ENCODE assay signal across 24 cellular contexts in the genomic region with DNA sequence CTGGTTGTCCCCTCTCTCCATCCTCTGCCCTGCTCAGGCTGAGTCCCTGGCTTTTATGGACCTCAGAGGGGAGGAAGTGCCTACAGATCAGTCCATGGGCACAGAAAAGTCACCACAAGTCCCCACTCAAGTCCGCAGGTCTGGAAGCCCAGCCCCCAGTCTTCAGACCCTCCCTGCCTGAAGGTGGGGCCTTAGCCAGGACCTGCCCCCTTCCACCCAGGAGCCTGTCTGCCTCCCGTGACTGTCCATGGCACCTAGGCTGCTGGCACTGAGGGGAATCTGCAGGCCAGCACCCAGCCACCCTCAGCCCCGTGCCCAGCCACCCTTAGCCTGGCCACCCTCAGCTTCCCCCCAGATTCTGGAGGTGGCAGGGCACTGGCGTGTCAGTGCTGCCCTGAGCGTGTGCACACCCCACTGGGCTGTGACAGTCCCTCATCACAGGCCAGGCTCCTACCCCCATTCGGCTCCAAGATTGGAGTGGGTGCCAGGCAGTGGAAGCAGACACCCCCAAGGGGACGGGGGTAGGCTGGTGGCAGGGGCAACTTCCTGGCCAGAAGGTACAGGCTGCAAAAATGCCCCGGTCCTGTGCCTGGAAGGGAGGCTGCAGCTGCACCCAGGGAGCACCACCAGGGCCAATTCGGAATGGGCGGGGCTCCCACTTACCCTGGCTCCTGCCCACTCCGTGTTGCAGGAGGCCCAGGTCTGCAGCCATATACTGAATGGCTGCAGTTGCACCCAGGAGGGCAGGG.
"Had no signal": no experiment of that assay in that cellular context is flagged by ENCODE, and none has a peak within 500 bp of the region (broad histone marks: within the 10 kb centered on the region; RNA-seq: fewer than 3 reads in every experiment).

No MANE protein-coding gene starts in this region.

- H3K27ac ChIP-seq: breast epithelium, neutrophil, ovary, psoas muscle, right atrium auricular region, testis, vagina had no signal

- H3K27ac Mint-ChIP-seq: activated naive CD8-positive, alpha-beta T cell treated with anti-CD3 and anti-CD28 coated beads for 36 hours; immature natural killer cell; naive B cell had no signal

- H3K4me3 ChIP-seq: breast epithelium, lung, ovary, psoas muscle, right atrium auricular region, testis, vagina had no signal

- H3K4me3 Mint-ChIP-seq: activated naive CD8-positive, alpha-beta T cell treated with anti-CD3 and anti-CD28 coated beads for 36 hours; central memory CD8-positive, alpha-beta T cell; immature natural killer cell; naive B cell had no signal

- H3K27me3 ChIP-seq: breast epithelium, neutrophil, ovary, right atrium auricular region, testis, vagina had no signal

- H3K9me3 Mint-ChIP-seq: central memory CD8-positive, alpha-beta T cell had no signal

- H3K4me1 ChIP-seq: breast epithelium, psoas muscle, right atrium auricular region, testis, vagina had no signal

- H3K36me3 ChIP-seq: breast epithelium, neutrophil, ovary, right atrium auricular region, vagina had no signal

- DNase-seq: activated CD4-positive, alpha-beta T cell treated with anti-CD3 and anti-CD28 coated beads for 4 hours; activated CD4-positive, alpha-beta T cell treated with anti-CD3 and anti-CD28 coated beads, Interleukin-2, amount 50 U/mL, for 48 hours; activated CD4-positive, CD25-positive, alpha-beta regulatory T cell; activated CD8-positive, alpha-beta memory T cell treated with anti-CD3 and anti-CD28 coated beads, Interleukin-2, amount 50 U/mL, for 48 hours; activated naive CD4-positive, alpha-beta T cell treated with Interleukin-2 at 50 U/mL for 16 hours; activated naive CD8-positive, alpha-beta T cell treated with anti-CD3 and anti-CD28 coated beads for 36 hours; activated T-cell treated with anti-CD3 and anti-CD28 coated beads, Interleukin-2, amount 50 U/mL, for 48 hours; effector memory CD4-positive, alpha-beta T cell; foreskin melanocyte; immature natural killer cell; naive B cell; ovary; psoas muscle; stimulated activated CD4-positive, alpha-beta T cell treated with anti-CD3 and anti-CD28 coated beads, Interleukin-12 subunit alpha, Interleukin-12 subunit beta, amount 100 ng/mL, for 4 hours; T1000; testis; trophoblast cell had no signal

- H3K9me3 ChIP-seq: breast epithelium, neutrophil, ovary, psoas muscle, right atrium auricular region, testis, vagina had no signal

- ATAC-seq: left lobe of liver, psoas muscle had no signal

- H3K4me1 Mint-ChIP-seq: activated naive CD8-positive, alpha-beta T cell treated with anti-CD3 and anti-CD28 coated beads for 36 hours; central memory CD8-positive, alpha-beta T cell; immature natural killer cell; naive B cell had no signal

- H3K36me3 Mint-ChIP-seq: activated naive CD8-positive, alpha-beta T cell treated with anti-CD3 and anti-CD28 coated beads for 36 hours; immature natural killer cell; naive B cell had no signal
